ENCODE assay signal across 8 cellular contexts in the genomic region with DNA sequence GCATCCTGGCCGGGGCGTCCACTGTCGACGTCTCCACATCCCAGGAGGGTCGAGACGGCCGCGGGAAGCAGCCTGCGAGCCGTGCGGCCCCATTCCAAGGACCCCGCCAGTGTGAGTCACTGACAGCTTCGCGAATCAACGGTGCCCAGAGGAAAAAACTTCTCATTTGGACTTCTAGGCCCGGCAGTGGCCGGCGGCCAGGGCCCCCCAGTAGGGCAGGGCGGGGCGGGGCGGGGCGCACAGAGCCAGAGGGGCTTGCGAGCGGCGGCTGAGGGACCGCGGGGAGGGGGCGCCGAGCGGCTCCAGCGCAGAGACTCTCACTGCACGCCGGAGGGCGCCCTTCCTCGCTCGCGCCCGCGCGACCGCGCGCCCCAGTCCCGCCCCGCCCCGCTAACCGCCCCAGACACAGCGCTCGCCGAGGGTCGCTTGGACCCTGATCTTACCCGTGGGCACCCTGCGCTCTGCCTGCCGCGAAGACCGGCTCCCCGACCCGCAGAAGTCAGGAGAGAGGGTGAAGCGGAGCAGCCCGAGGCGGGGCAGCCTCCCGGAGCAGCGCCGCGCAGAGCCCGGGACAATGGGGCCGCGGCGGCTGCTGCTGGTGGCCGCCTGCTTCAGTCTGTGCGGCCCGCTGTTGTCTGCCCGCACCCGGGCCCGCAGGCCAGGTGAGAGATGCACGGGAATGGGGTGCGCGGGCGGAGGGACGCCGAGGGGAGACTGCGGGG. TPM values are rescaled to one million over a fixed set of nuclear protein-coding genes. Genes with fewer than 3 reads are reported as not detected.
DNase-seq lines count a peak whose midpoint lies in the region; ATAC-seq, FAIRE-seq and TF ChIP-seq lines count a peak whose summit lies in the region.

TSS of gene F2R (plus strand) at position 393 of the 722 bp plus-strand sequence. CDS start at position 575, 182 bp downstream.

- TF ChIP-seq RAD21 in A549 (conservative IDR thresholded peaks at IDR 0.05 in 1 of 2, IDR thresholded peaks at IDR 0.05 in 1 of 2), result peak; percentile 37 to 84; a peak in 4 of 5 replicates

- FAIRE-seq in A549 (lab: Jason Lieb, UNC) (no peak), GM18507 (lab: Jason Lieb, UNC) (no peak)

- H3K27ac ChIP-seq in A549 (peak within 1 kb of the TSS; percentile 95 to 96), Peyer's patch (peak within 1 kb of the TSS; percentile 68 to 84 (median 74)), vagina (peak within 1 kb of the TSS; percentile 77)

- intact Hi-C loops in vagina (cut with DNase I), result no loop called here

- H3K27me3 ChIP-seq in Peyer's patch, result no peaks in the 10 kb centered on the region
- no peaks in the 10 kb centered on the region for H3K27me3 ChIP-seq in neuron (ENCODE audit: insufficient read depth, low read length)
- H3K27me3 ChIP-seq in vagina, result no peaks in the 10 kb centered on the region

- H3K4me2 ChIP-seq in A549, result peak within 1 kb of the TSS; percentile 84

- TF ChIP-seq CTCF in A549 (IDR thresholded peaks at IDR 0.05) (peak; percentile 81), Peyer's patch (IDR thresholded peaks at IDR 0.05) (peak in 5 of 6 experiments; percentile 17 to 54 (median 50)), vagina (IDR thresholded peaks at IDR 0.05) (peak in 1 of 3 experiments; percentile 25)

- H3K4me1 ChIP-seq in A549 (0 out of 3 replicates have a peak, but pooled peaks cover 8% of the 10 kb centered on the region), Peyer's patch (peaks cover 0 to 17% (median 0%) of the 10 kb centered on the region in 4 donors), neuron (ENCODE audit: insufficient read depth, low read length) (peaks cover 14% of the 10 kb centered on the region), vagina (peaks cover 35% of the 10 kb centered on the region)

- TF ChIP-seq EP300 in A549 (IDR thresholded peaks at IDR 0.05), result no peak

- peak; percentile 69 to 79 for DNase-seq in A549 (ENCODE audit: low read depth in 1 of 2, low spot score in 1 of 2)
- peak; percentile 32 for DNase-seq in GM18507 (ENCODE audit: extremely low spot score, insufficient read length, low read depth)
- peak in 2 of 3 donors; percentile 73 to 76 for DNase-seq in Peyer's patch
- DNase-seq in activated effector memory CD4-positive, alpha-beta T cell treated with anti-CD3 and anti-CD28 coated beads, Interleukin-2, amount 50 U/mL, for 16 hours, result peak; percentile 83
- peak; percentile 44 for DNase-seq in foreskin melanocyte
- DNase-seq in vagina (ENCODE audit: extremely low spot score in 2 of 2), result no peak

- ATAC-seq in A549 (peak; percentile 93 to 96), HG03064 (IDR thresholded peaks at IDR 0.05; ENCODE audit: low read depth, unreplicated experiment) (peak; percentile 72)

- 3% methylated on average over 15 of the region's 82 CpGs for WGBS in A549 (ENCODE audit: missing lambda C conversion rate)

- CTCF ChIA-PET in A549 (lab: Yijun Ruan, JAX), result interaction anchor here (0.6 to 10.7 kb wide), 12 partner anchors 11 to 107 kb away, joined by 3 to 81 read pairs (median 4); no protein-coding TSS in a partner anchor

- no peaks in the 10 kb centered on the region for H3K36me3 ChIP-seq in Peyer's patch
- H3K36me3 ChIP-seq in neuron (ENCODE audit: insufficient read depth, low read length), result no peaks in the 10 kb centered on the region
- no peaks in the 10 kb centered on the region for H3K36me3 ChIP-seq in vagina

- H3K9me3 ChIP-seq in A549 (no peaks in the 10 kb centered on the region), Peyer's patch (no peaks in the 10 kb centered on the region), neuron (ENCODE audit: low read length) (no peaks in the 10 kb centered on the region), vagina (no peaks in the 10 kb centered on the region)

- POLR2A ChIA-PET in A549 (lab: Yijun Ruan, JAX), result no interaction called here

- H3K4me3 ChIP-seq in A549 (peak within 1 kb of the TSS; percentile 98), Peyer's patch (peak within 1 kb of the TSS; percentile 69 to 94 (median 76)), neuron (ENCODE audit: low read length) (peak within 1 kb of the TSS; percentile 88), vagina (peak within 1 kb of the TSS; percentile 78 to 93)

- H2AFZ ChIP-seq in neuron (ENCODE audit: low read depth, low read length), result peak within 1 kb of the TSS; percentile 89

- TF ChIP-seq POLR2A in A549 (IDR thresholded peaks at IDR 0.05; ENCODE audit: low read length), result peak; percentile 30
- no peak for TF ChIP-seq POLR2A in Peyer's patch (IDR thresholded peaks at IDR 0.05)
- TF ChIP-seq POLR2A in vagina (IDR thresholded peaks at IDR 0.05), result no peak

TF ChIP-seq in A549, 52 proteins besides CTCF, POLR2A, EP300 and RAD21:
- TF ChIP-seq RCOR1 (IDR thresholded peaks at IDR 0.05; ENCODE audit: low read depth, low read length) (no peak), SMC3 (IDR thresholded peaks at IDR 0.05) (peak; percentile 91), REST (IDR thresholded peaks at IDR 0.05) (no peak), ELK1 (IDR thresholded peaks at IDR 0.05; ENCODE audit: low read depth, low read length) (no peak), ZSCAN20 (CRISPR knock-in tag; IDR thresholded peaks at IDR 0.05) (no peak), FOSL2 (IDR thresholded peaks at IDR 0.05) (no peak), FOSL2 (CRISPR knock-in tag; IDR thresholded peaks at IDR 0.05) (peak; percentile 47), TFCP2L1 (CRISPR knock-in tag; IDR thresholded peaks at IDR 0.05) (no peak), PHF8 (IDR thresholded peaks at IDR 0.05; ENCODE audit: borderline replicate concordance, low read depth) (peak; percentile 34), FOXS1 (CRISPR knock-in tag; IDR thresholded peaks at IDR 0.05) (no peak), JUN (IDR thresholded peaks at IDR 0.05) (peak in 1 of 2 experiments; percentile 55; a peak in 2 of 5 replicates)
- TF ChIP-seq, protein P1, sequence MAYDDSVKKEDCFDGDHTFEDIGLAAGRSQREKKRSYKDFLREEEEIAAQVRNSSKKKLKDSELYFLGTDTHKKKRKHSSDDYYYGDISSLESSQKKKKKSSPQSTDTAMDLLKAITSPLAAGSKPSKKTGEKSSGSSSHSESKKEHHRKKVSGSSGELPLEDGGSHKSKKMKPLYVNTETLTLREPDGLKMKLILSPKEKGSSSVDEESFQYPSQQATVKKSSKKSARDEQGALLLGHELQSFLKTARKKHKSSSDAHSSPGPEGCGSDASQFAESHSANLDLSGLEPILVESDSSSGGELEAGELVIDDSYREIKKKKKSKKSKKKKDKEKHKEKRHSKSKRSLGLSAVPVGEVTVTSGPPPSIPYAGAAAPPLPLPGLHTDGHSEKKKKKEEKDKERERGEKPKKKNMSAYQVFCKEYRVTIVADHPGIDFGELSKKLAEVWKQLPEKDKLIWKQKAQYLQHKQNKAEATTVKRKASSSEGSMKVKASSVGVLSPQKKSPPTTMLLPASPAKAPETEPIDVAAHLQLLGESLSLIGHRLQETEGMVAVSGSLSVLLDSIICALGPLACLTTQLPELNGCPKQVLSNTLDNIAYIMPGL (CRISPR knock-in tag; IDR thresholded peaks at IDR 0.05; ENCODE audit: borderline replicate concordance), result peak; percentile 74; the same call in 1 of the 2 replicates
TF ChIP-seq in A549: peak in this region for 5.

RNA-seq across cellular contexts. Expression of gene F2R, which starts in this region (rescaled TPM):
- polyA plus RNA-seq in A549 (2011; rRNA removed) (114 and 131 TPM in 2 replicates), A549 (2017; fragmentation: RNase III; extraction: RNeasy Plus Mini Kit Qiagen cat#74134 plus additional on column Dnase treatment) (19.4 to 30.4 TPM (median 26.3 TPM) in 3 replicates)
- 28.2 and 38.5 TPM in 2 replicates for polyA plus RNA-seq in A549 (2012; cell fraction: cytosol; rRNA removed)
- polyA plus RNA-seq in A549 (2012; cell fraction: nucleus; rRNA removed), result 21.4 and 25.3 TPM in 2 replicates
- 76.1 and 95.1 TPM in 2 replicates for polyA minus RNA-seq in A549 (2011; rRNA and poly(A)+ RNA removed)
- total RNA-seq in Peyer's patch (10 to 100 TPM in 2 of 4 donors, 1 to 10 TPM in 2; 5.0 to 11.4 (median 8.5) TPM), vagina (7.1 TPM)

Comparison
In these comparisons a context has a peak if more than half of its experiments do, and no peak if none do; other contexts are left out.
1. DNase-seq: peak in A549 (2 of 2), GM18507 (single experiment), Peyer's patch (2 of 3), activated effector memory CD4-positive, alpha-beta T cell treated with anti-CD3 and anti-CD28 coated beads, Interleukin-2, amount 50 U/mL, for 16 hours (single experiment) and foreskin melanocyte (single experiment); none in vagina (0 of 2).
2. Peak in every context shown above with its lines, with median percentiles within 50 percentile points of each other: H3K27ac ChIP-seq and H3K4me3 ChIP-seq.